Comparison of ENCODE assay signal across 32 cellular contexts in genomic region chr5:126568206-126568755, GRCh38.
"Had no signal": no experiment of that assay in that cellular context is flagged by ENCODE, and none has a peak within 500 bp of the region (broad histone marks: within the 10 kb centered on the region; RNA-seq: fewer than 3 reads in every experiment).

No MANE protein-coding gene starts in this region.

- H3K4me3 ChIP-seq: colonic mucosa, gastrocnemius medialis, lung, mucosa of descending colon, right atrium auricular region, smooth muscle cell, tibial artery had no signal

- H3K27me3 ChIP-seq: colonic mucosa, gastrocnemius medialis, neutrophil, right atrium auricular region, tibial artery had no signal

- H3K27me3 Mint-ChIP-seq: dendritic cell treated with granulocyte-macrophage colony-stimulating factor and Interleukin-4, amounts not matched to agents 40 ng/mL and 50 ng/mL, for 4 days; naive B cell; natural killer cell treated with Interleukin-12 subunit alpha and Interleukin-12 subunit beta and Interleukin-15 and Interleukin-18, amount 100 ng/mL, for 72 hours; progenitor cell of endocrine pancreas; stimulated activated naive CD8-positive, alpha-beta T cell treated with anti-CD3 and anti-CD28 coated beads, Interleukin-15, amount 100 ng/mL, for 72 hours; type B pancreatic cell had no signal

- H3K27ac Mint-ChIP-seq: dendritic cell treated with granulocyte-macrophage colony-stimulating factor and Interleukin-4, amounts not matched to agents 40 ng/mL and 50 ng/mL, for 4 days; endodermal cell; memory B cell; mesothelial cell of epicardium; naive B cell; natural killer cell treated with Interleukin-12 subunit alpha and Interleukin-12 subunit beta and Interleukin-15 and Interleukin-18, amount 100 ng/mL, for 72 hours; progenitor cell of endocrine pancreas; stimulated activated naive CD8-positive, alpha-beta T cell treated with anti-CD3 and anti-CD28 coated beads, Interleukin-15, amount 100 ng/mL, for 72 hours; type B pancreatic cell had no signal

- DNase-seq: colonic mucosa; effector CD8-positive, alpha-beta T cell; foreskin fibroblast; gastrocnemius medialis; head of caudate nucleus; islet precursor cell; mucosa of descending colon; naive B cell; stimulated activated CD4-positive, alpha-beta T cell treated with anti-CD3 and anti-CD28 coated beads, Interleukin-12 subunit alpha, Interleukin-12 subunit beta, amount 100 ng/mL, for 4 hours; stimulated activated CD4-positive, alpha-beta T cell treated with anti-CD3 and anti-CD28 coated beads, Interleukin-1b, Interleukin-23, amount 100 ng/mL, for 48 hours; stimulated activated CD4-positive, alpha-beta T cell treated with anti-CD3 and anti-CD28 coated beads, Interleukin-4, amount 100 ng/mL, for 1 hour; stimulated activated CD8-positive, alpha-beta memory T cell treated with anti-CD3 and anti-CD28 coated beads, Interleukin-4, amount 100 ng/mL, for 48 hours; stimulated activated naive CD4-positive, alpha-beta T cell; stimulated activated naive CD8-positive, alpha-beta T cell treated with anti-CD3 and anti-CD28 coated beads, Interleukin-15, amount 100 ng/mL, for 72 hours; tibial artery had no signal

- H3K36me3 Mint-ChIP-seq: memory B cell; naive B cell; natural killer cell treated with Interleukin-12 subunit alpha and Interleukin-12 subunit beta and Interleukin-15 and Interleukin-18, amount 100 ng/mL, for 72 hours had no signal

- H3K79me2 ChIP-seq: parathyroid adenoma had no signal

- ATAC-seq: esophagus mucosa; gastrocnemius medialis; left lobe of liver; mucosa of descending colon; natural killer cell treated with Interleukin-12 subunit alpha and Interleukin-12 subunit beta and Interleukin-15 and Interleukin-18, amount 100 ng/mL, for 72 hours; sciatic nerve; stimulated activated naive CD8-positive, alpha-beta T cell treated with anti-CD3 and anti-CD28 coated beads, Interleukin-15, amount 100 ng/mL, for 72 hours had no signal

- H3K4me3 Mint-ChIP-seq: dendritic cell treated with granulocyte-macrophage colony-stimulating factor and Interleukin-4, amounts not matched to agents 40 ng/mL and 50 ng/mL, for 4 days; endodermal cell; memory B cell; mesothelial cell of epicardium; natural killer cell treated with Interleukin-12 subunit alpha and Interleukin-12 subunit beta and Interleukin-15 and Interleukin-18, amount 100 ng/mL, for 72 hours; neural crest cell; stimulated activated naive CD8-positive, alpha-beta T cell treated with anti-CD3 and anti-CD28 coated beads, Interleukin-15, amount 100 ng/mL, for 72 hours; type B pancreatic cell had no signal

- H3K9me3 Mint-ChIP-seq: dendritic cell treated with granulocyte-macrophage colony-stimulating factor and Interleukin-4, amounts not matched to agents 40 ng/mL and 50 ng/mL, for 4 days; endodermal cell; memory B cell; mesothelial cell of epicardium; naive B cell; natural killer cell treated with Interleukin-12 subunit alpha and Interleukin-12 subunit beta and Interleukin-15 and Interleukin-18, amount 100 ng/mL, for 72 hours; neural crest cell; stimulated activated naive CD8-positive, alpha-beta T cell treated with anti-CD3 and anti-CD28 coated beads, Interleukin-15, amount 100 ng/mL, for 72 hours; type B pancreatic cell had no signal

- H3K36me3 ChIP-seq: colonic mucosa, neutrophil had no signal

- H3K4me1 ChIP-seq: colonic mucosa, gastrocnemius medialis, parathyroid adenoma, right atrium auricular region, tibial artery had no signal

- H3K4me2 ChIP-seq: smooth muscle cell had no signal

- H2AFZ ChIP-seq: parathyroid adenoma had no signal

- H3K27ac ChIP-seq: colonic mucosa, epithelial cell of prostate, gastrocnemius medialis, neutrophil, parathyroid adenoma, right atrium auricular region, tibial artery had no signal

- H3K4me1 Mint-ChIP-seq: endodermal cell; memory B cell; mesothelial cell of epicardium; naive B cell; neural crest cell; stimulated activated naive CD8-positive, alpha-beta T cell treated with anti-CD3 and anti-CD28 coated beads, Interleukin-15, amount 100 ng/mL, for 72 hours had no signal

- H3K9ac ChIP-seq: parathyroid adenoma had no signal

- H3K9me3 ChIP-seq: colonic mucosa, gastrocnemius medialis, mucosa of descending colon, neutrophil, right atrium auricular region, tibial artery had no signal
